23 cellular contexts compared by ENCODE assay signal in the genomic region with DNA sequence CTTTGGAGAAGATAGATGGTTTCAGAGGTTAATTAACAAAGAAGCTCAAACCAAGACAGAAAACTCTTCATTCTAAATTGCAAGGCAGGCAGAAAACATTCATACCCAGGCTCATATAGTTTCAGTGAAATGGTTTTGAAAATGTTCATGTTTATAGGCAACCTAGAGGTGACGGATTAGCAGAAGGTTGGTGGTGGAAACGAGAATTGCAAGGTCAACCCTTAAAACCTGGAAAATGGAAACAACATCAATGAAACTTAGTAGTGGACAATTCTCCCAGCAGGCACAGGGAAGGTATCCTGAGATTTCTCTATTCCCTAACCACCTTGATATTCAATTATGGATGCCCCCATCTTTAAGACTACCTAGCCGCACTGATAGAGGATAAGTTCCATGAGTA. TPM values are rescaled to one million over a fixed set of nuclear protein-coding genes. Genes with fewer than 3 reads are reported as not detected.
DNase-seq lines count a peak whose midpoint lies in the region; ATAC-seq and TF ChIP-seq lines count a peak whose summit lies in the region.
"Had no signal": no experiment of that assay in that cellular context is flagged by ENCODE, and none has a peak within 500 bp of the region (broad histone marks: within the 10 kb centered on the region; RNA-seq: fewer than 3 reads in every experiment).

No MANE protein-coding gene starts in this region.

- H3K27me3 ChIP-seq in IMR-90 (ENCODE audit: control insufficient read depth, insufficient read depth, low read length) (no peaks in the 10 kb centered on the region), subcutaneous abdominal adipose tissue (ENCODE audit: control insufficient read depth in 5 of 5, insufficient read depth in 4 of 5, low read length in 5 of 5) (no peaks in the 10 kb centered on the region), Caco-2 (replicated peaks; ENCODE audit: control insufficient read depth, insufficient read depth, low read length) (no peaks in the 10 kb centered on the region)

- in situ Hi-C loops in IMR-90 (cut with MboI; ENCODE audit: low sequenced_read_pairs) = no loop called here

- no peak overlapping the region for H3K56ac ChIP-seq in IMR-90 (ENCODE audit: extremely low read depth, insufficient read depth, low read length)

- TF ChIP-seq CTCF in CD14-positive monocyte (IDR thresholded peaks at IDR 0.05) = no peak
- no peak for TF ChIP-seq CTCF in IMR-90 (conservative IDR thresholded peaks at IDR 0.05; ENCODE audit: low read depth, low read length)
- TF ChIP-seq CTCF in glutamatergic neuron (IDR thresholded peaks at IDR 0.05; ENCODE audit: partially characterized antibody, unreplicated experiment) = peak; percentile 33
- TF ChIP-seq CTCF in Caco-2 (IDR thresholded peaks at IDR 0.05; ENCODE audit: insufficient read depth in 1 of 2, low read depth in 1 of 2, low read length in 1 of 2, severe bottlenecking in 1 of 2, unreplicated experiment in 1 of 2) = no peak

- H3K27ac ChIP-seq in IMR-90 (ENCODE audit: insufficient read depth, low read length) (no peak overlapping the region), subcutaneous abdominal adipose tissue (ENCODE audit: low read depth, low read length) (no peak overlapping the region)
- H3K27ac ChIP-seq: GM23248, HL-60, parathyroid adenoma had no signal

- no peak overlapping the region; the same call in 1 of the 2 replicates for H3K23ac ChIP-seq in IMR-90 (ENCODE audit: low read depth, low read length)

- H4K8ac ChIP-seq in IMR-90 (ENCODE audit: low read depth in 2 of 2, low read length in 2 of 2) = no peak overlapping the region

- H2BK15ac ChIP-seq in IMR-90 (ENCODE audit: low read depth, low read length) = no peak overlapping the region

- no peak overlapping the region for H2AK5ac ChIP-seq in IMR-90 (ENCODE audit: low read depth, low read length)

- intact Hi-C loops in CD14-positive monocyte (cut with micrococcal nuclease) = no loop called here
- intact Hi-C loops in IMR-90 (cut with micrococcal nuclease) = no loop called here
- intact Hi-C loops in Caco-2 (cut with micrococcal nuclease; ENCODE audit: unreplicated experiment) = no loop called here

- dilution Hi-C loops in IMR-90 (cut with HindIII; ENCODE audit: low sequenced_read_pairs, unreplicated experiment) = no loop called here

- H2BK120ac ChIP-seq in IMR-90 (ENCODE audit: low read depth, low read length) = no peak overlapping the region

- H3K27me3 Mint-ChIP-seq in CD14-positive monocyte (ENCODE audit: low read depth in 3 of 3) (no peaks in the 10 kb centered on the region), glutamatergic neuron (ENCODE audit: unreplicated experiment) (no peaks in the 10 kb centered on the region), Caco-2 (ENCODE audit: insufficient read depth, unreplicated experiment) (peaks cover 10% of the 10 kb centered on the region)

- H3K9me3 Mint-ChIP-seq in CD14-positive monocyte (peaks cover 0 to 5% (median 0%) of the 10 kb centered on the region in 7 donors), glutamatergic neuron (ENCODE audit: unreplicated experiment) (peaks cover 3% of the 10 kb centered on the region), Caco-2 (ENCODE audit: unreplicated experiment) (peaks cover 2% of the 10 kb centered on the region)
- no peaks in the 10 kb centered on the region for H3K9me3 Mint-ChIP-seq in stimulated activated effector memory CD8-positive, alpha-beta T cell treated with anti-CD3 and anti-CD28 coated beads, Interleukin-12 subunit alpha, Interleukin-12 subunit beta, amount 100 ng/mL, for 72 hours
- H3K9me3 Mint-ChIP-seq: activated CD4-positive, alpha-beta T cell treated with anti-CD3 and anti-CD28 coated beads, Interleukin-2, amount 10 ng/mL, durations not matched to agents 7 days and 5 days had no signal

- no peak overlapping the region for H4K5ac ChIP-seq in IMR-90 (ENCODE audit: low read depth, low read length)

- no peaks in the 10 kb centered on the region for H3K79me1 ChIP-seq in IMR-90 (ENCODE audit: low read depth in 1 of 2, low read length in 2 of 2)

- no peaks in the 10 kb centered on the region for H3K4me1 ChIP-seq in IMR-90 (ENCODE audit: control insufficient read depth, insufficient read depth, low read length)
- H3K4me1 ChIP-seq in subcutaneous abdominal adipose tissue (ENCODE audit: control insufficient read depth in 5 of 5, insufficient read depth in 5 of 5, low read length in 5 of 5) = no peaks in the 10 kb centered on the region
- H3K4me1 ChIP-seq in Caco-2 = peaks cover 5% of the 10 kb centered on the region
- H3K4me1 ChIP-seq: parathyroid adenoma had no signal

- peaks cover 17 to 24% of the 10 kb centered on the region in 2 donors for H3K36me3 Mint-ChIP-seq in CD14-positive monocyte
- H3K36me3 Mint-ChIP-seq in glutamatergic neuron (ENCODE audit: unreplicated experiment) = no peaks in the 10 kb centered on the region
- H3K36me3 Mint-ChIP-seq in Caco-2 (ENCODE audit: insufficient read depth, unreplicated experiment) = no peaks in the 10 kb centered on the region
- H3K36me3 Mint-ChIP-seq in stimulated activated effector memory CD8-positive, alpha-beta T cell treated with anti-CD3 and anti-CD28 coated beads, Interleukin-12 subunit alpha, Interleukin-12 subunit beta, amount 100 ng/mL, for 72 hours = no peaks in the 10 kb centered on the region
- H3K36me3 Mint-ChIP-seq: activated CD8-positive, alpha-beta memory T cell treated with anti-CD3 and anti-CD28 coated beads, Interleukin-2, amount 10 ng/mL, durations not matched to agents 7 days and 5 days; activated naive CD8-positive, alpha-beta T cell had no signal

- no peak overlapping the region for H3K4ac ChIP-seq in IMR-90 (ENCODE audit: low read depth, low read length)

- no peak for TF ChIP-seq RAD21 in IMR-90 (IDR thresholded peaks at IDR 0.05; ENCODE audit: low read length)

- H2BK20ac ChIP-seq in IMR-90 (ENCODE audit: low read depth, low read length) = no peak overlapping the region

- H3K4me2 ChIP-seq in IMR-90 (ENCODE audit: low read depth, low read length) = no peak overlapping the region
- H3K4me2 ChIP-seq: SK-N-SH had no signal

- no TSS peak for BruUV-seq in IMR-90 (replicated peaks; lab: Mats Ljungman, UMichigan)
- BruUV-seq in Caco-2 (replicated peaks; lab: Mats Ljungman, UMichigan) = no TSS peak

- no peaks in the 10 kb centered on the region for H4K20me1 ChIP-seq in IMR-90 (ENCODE audit: insufficient read depth, low read length)

- H3K4me3 Mint-ChIP-seq in CD14-positive monocyte (peak overlapping the region; percentile 13 to 96), glutamatergic neuron (ENCODE audit: unreplicated experiment) (no peak overlapping the region), Caco-2 (ENCODE audit: unreplicated experiment) (no peak overlapping the region)
- no peak overlapping the region for H3K4me3 Mint-ChIP-seq in stimulated activated effector memory CD8-positive, alpha-beta T cell treated with anti-CD3 and anti-CD28 coated beads, Interleukin-12 subunit alpha, Interleukin-12 subunit beta, amount 100 ng/mL, for 72 hours
- H3K4me3 Mint-ChIP-seq: activated CD4-positive, alpha-beta T cell treated with anti-CD3 and anti-CD28 coated beads, Interleukin-2, amount 10 ng/mL, durations not matched to agents 7 days and 5 days; activated CD8-positive, alpha-beta memory T cell treated with anti-CD3 and anti-CD28 coated beads, Interleukin-2, amount 10 ng/mL, durations not matched to agents 7 days and 5 days; activated naive CD8-positive, alpha-beta T cell; nephron progenitor cell had no signal

- ATAC-seq in IMR-90 (ENCODE audit: low read depth) = no peak
- ATAC-seq in stimulated activated effector memory CD8-positive, alpha-beta T cell treated with anti-CD3 and anti-CD28 coated beads, Interleukin-12 subunit alpha, Interleukin-12 subunit beta, amount 100 ng/mL, for 72 hours = no peak
- ATAC-seq: activated CD8-positive, alpha-beta memory T cell treated with anti-CD3 and anti-CD28 coated beads, Interleukin-2, amount 10 ng/mL, durations not matched to agents 7 days and 5 days had no signal

- H3K18ac ChIP-seq in IMR-90 (ENCODE audit: low read depth, low read length) = no peak overlapping the region

- WGBS in IMR-90 (ENCODE audit: extremely low coverage in 2 of 2, insufficient read length in 1 of 2), 2 experiments = no CpG with 5 or more reads among the region's 3 CpGs

- CTCF ChIA-PET in IMR-90 (lab: Yijun Ruan, JAX) = no interaction called here
- CTCF ChIA-PET in Caco-2 (lab: Charles Lee) = interaction anchor here (0.6 kb wide), 1 partner anchor 16 kb away, joined by 3 read pairs; no protein-coding TSS in a partner anchor

- no peak for TF ChIP-seq POLR2A in IMR-90 (IDR thresholded peaks at IDR 0.05; ENCODE audit: low read depth, low read length)

- H3K4me3 ChIP-seq in IMR-90 (ENCODE audit: insufficient read depth, low read depth, low read length) = no peak overlapping the region
- peak overlapping the region; percentile 8 to 60 (median 42) for H3K4me3 ChIP-seq in subcutaneous abdominal adipose tissue (ENCODE audit: low read depth in 1 of 5, low read length in 5 of 5)
- H3K4me3 ChIP-seq in Caco-2 (ENCODE audit: low read depth, low read length) = no peak overlapping the region
- H3K4me3 ChIP-seq: GM23248 had no signal

- H3K14ac ChIP-seq in IMR-90 (replicated peaks; ENCODE audit: low read depth, low read length) = no peak overlapping the region

- no peaks in the 10 kb centered on the region for H3K9me1 ChIP-seq in IMR-90 (ENCODE audit: insufficient read depth, low read length)

- no peaks in the 10 kb centered on the region for H3K36me3 ChIP-seq in IMR-90 (ENCODE audit: control insufficient read depth, insufficient read depth, low read length)
- H3K36me3 ChIP-seq in subcutaneous abdominal adipose tissue (ENCODE audit: control insufficient read depth in 5 of 5, insufficient read depth in 5 of 5, low read length in 5 of 5) = no peaks in the 10 kb centered on the region
- H3K36me3 ChIP-seq in Caco-2 (ENCODE audit: control insufficient read depth, insufficient read depth, low read length) = no peaks in the 10 kb centered on the region

- peak overlapping the region; percentile 3 to 97 (median 75) for H3K27ac Mint-ChIP-seq in CD14-positive monocyte
- H3K27ac Mint-ChIP-seq in glutamatergic neuron (ENCODE audit: unreplicated experiment) = no peak overlapping the region
- H3K27ac Mint-ChIP-seq in Caco-2 (ENCODE audit: unreplicated experiment) = no peak overlapping the region
- H3K27ac Mint-ChIP-seq in stimulated activated effector memory CD8-positive, alpha-beta T cell treated with anti-CD3 and anti-CD28 coated beads, Interleukin-12 subunit alpha, Interleukin-12 subunit beta, amount 100 ng/mL, for 72 hours = no peak overlapping the region
- H3K27ac Mint-ChIP-seq: activated CD4-positive, alpha-beta T cell treated with anti-CD3 and anti-CD28 coated beads, Interleukin-2, amount 10 ng/mL, durations not matched to agents 7 days and 5 days; activated CD8-positive, alpha-beta memory T cell treated with anti-CD3 and anti-CD28 coated beads, Interleukin-2, amount 10 ng/mL, durations not matched to agents 7 days and 5 days; activated naive CD8-positive, alpha-beta T cell; nephron progenitor cell had no signal

- POLR2A ChIA-PET in IMR-90 (lab: Charles Lee; ENCODE audit: unreplicated experiment) (no interaction called here), Caco-2 (lab: Charles Lee) (no interaction called here)

- DNase-seq in CD14-positive monocyte (ENCODE audit: low spot score) (no peak), IMR-90 (no peak), glutamatergic neuron (no peak), NCI-H69 (lab: John Stamatoyannopoulos, UW) (no peak), Caco-2 (no peak)
- DNase-seq in stimulated activated effector memory CD8-positive, alpha-beta T cell treated with anti-CD3 and anti-CD28 coated beads, Interleukin-12 subunit alpha, Interleukin-12 subunit beta, amount 100 ng/mL, for 72 hours (ENCODE audit: low spot score in 2 of 2) = no peak
- DNase-seq: activated CD4-positive, alpha-beta T cell treated with anti-CD3 and anti-CD28 coated beads, Interleukin-2, amount 10 ng/mL, durations not matched to agents 7 days and 5 days; activated CD8-positive, alpha-beta memory T cell treated with anti-CD3 and anti-CD28 coated beads, Interleukin-2, amount 10 ng/mL, durations not matched to agents 7 days and 5 days; EL; GM23248; midbrain; NCI-H510A; nephron progenitor cell; SK-N-SH; stimulated activated naive CD4-positive, alpha-beta T cell; T-helper 2 cell had no signal

- H3K4me1 Mint-ChIP-seq in CD14-positive monocyte = peaks cover 70% of the 10 kb centered on the region
- no peaks in the 10 kb centered on the region for H3K4me1 Mint-ChIP-seq in glutamatergic neuron (ENCODE audit: low read depth, unreplicated experiment)
- peaks cover 13% of the 10 kb centered on the region for H3K4me1 Mint-ChIP-seq in Caco-2 (ENCODE audit: low read depth, unreplicated experiment)
- H3K4me1 Mint-ChIP-seq in stimulated activated effector memory CD8-positive, alpha-beta T cell treated with anti-CD3 and anti-CD28 coated beads, Interleukin-12 subunit alpha, Interleukin-12 subunit beta, amount 100 ng/mL, for 72 hours = no peaks in the 10 kb centered on the region
- H3K4me1 Mint-ChIP-seq: activated CD4-positive, alpha-beta T cell treated with anti-CD3 and anti-CD28 coated beads, Interleukin-2, amount 10 ng/mL, durations not matched to agents 7 days and 5 days; activated CD8-positive, alpha-beta memory T cell treated with anti-CD3 and anti-CD28 coated beads, Interleukin-2, amount 10 ng/mL, durations not matched to agents 7 days and 5 days; nephron progenitor cell had no signal

- H3K9me3 ChIP-seq in IMR-90 (ENCODE audit: control insufficient read depth, insufficient read depth, low read length) (no peaks in the 10 kb centered on the region), subcutaneous abdominal adipose tissue (ENCODE audit: control insufficient read depth in 5 of 5, low read length in 5 of 5) (no peaks in the 10 kb centered on the region), Caco-2 (no peaks in the 10 kb centered on the region)
- H3K9me3 ChIP-seq: SK-N-SH had no signal

- H3K9ac ChIP-seq in IMR-90 (ENCODE audit: low read depth, low read length) (no peak overlapping the region), subcutaneous abdominal adipose tissue (ENCODE audit: low read length in 5 of 5) (peak overlapping the region in 1 of 5 donors; percentile 55)
- H3K9ac ChIP-seq: GM23248, parathyroid adenoma, SK-N-SH had no signal

- H2AK9ac ChIP-seq in IMR-90 (replicated peaks; ENCODE audit: low read depth, low read length, poor library complexity) = no peak overlapping the region

- no peak overlapping the region for H2BK5ac ChIP-seq in IMR-90 (ENCODE audit: low read depth, low read length, poor library complexity, severe bottlenecking)

- no peak overlapping the region for H2AFZ ChIP-seq in IMR-90 (replicated peaks; ENCODE audit: low read length, poor library complexity)
- H2AFZ ChIP-seq: GM23248, parathyroid adenoma had no signal

- no peak overlapping the region for H4K91ac ChIP-seq in IMR-90 (ENCODE audit: insufficient read depth, low read depth, low read length)

RNA-seq across cellular contexts. Expression of a gene that starts 1.0 kb away (rescaled TPM):
- polyA plus RNA-seq in CD14-positive monocyte (100 to 1,000 TPM; 119 to 123 TPM), IMR-90 (2012; rRNA removed) (not detected in 2 replicates)
- total RNA-seq in IMR-90 (2012; rRNA removed) (not detected in 2 replicates), glutamatergic neuron (ENCODE audit: unreplicated experiment) (20.6 TPM), Caco-2 (2022) (0.20 and 1.4 TPM in 2 replicates)
- not detected in 2 replicates for polyA plus RNA-seq in IMR-90 (2012; cell fraction: cytosol; rRNA removed)
- not detected in 2 replicates for polyA plus RNA-seq in IMR-90 (2012; cell fraction: nucleus; rRNA removed; ENCODE audit: low replicate concordance)
- total RNA-seq: activated CD4-positive, alpha-beta T cell treated with anti-CD3 and anti-CD28 coated beads, Interleukin-2, amount 10 ng/mL, durations not matched to agents 7 days and 5 days; activated CD8-positive, alpha-beta memory T cell treated with anti-CD3 and anti-CD28 coated beads, Interleukin-2, amount 10 ng/mL, durations not matched to agents 7 days and 5 days; glomerular endothelial cell; GM23248; M059J; RPMI7951 had no signal
- polyA plus RNA-seq: GM23248 had no signal

RNA-seq across cellular contexts. Expression of a gene that starts 58.7 kb away (rescaled TPM):
- polyA plus RNA-seq in CD14-positive monocyte = 1 to 10 TPM; 1.0 to 1.1 TPM
- total RNA-seq in IMR-90 (2012; rRNA removed) = 1.4 and 1.6 TPM in 2 replicates
- polyA plus RNA-seq in IMR-90 (2012; rRNA removed) = 0.50 and 0.53 TPM in 2 replicates
- polyA plus RNA-seq in IMR-90 (2012; cell fraction: cytosol; rRNA removed) = 0.21 and 0.96 TPM in 2 replicates
- polyA plus RNA-seq in IMR-90 (2012; cell fraction: nucleus; rRNA removed; ENCODE audit: low replicate concordance) = 0.22 and 0.73 TPM in 2 replicates
- total RNA-seq in glutamatergic neuron (ENCODE audit: unreplicated experiment) = 36.8 TPM
- 0.07 and 0.11 TPM in 2 replicates for total RNA-seq in Caco-2 (2022)
- total RNA-seq: activated CD4-positive, alpha-beta T cell treated with anti-CD3 and anti-CD28 coated beads, Interleukin-2, amount 10 ng/mL, durations not matched to agents 7 days and 5 days; activated CD8-positive, alpha-beta memory T cell treated with anti-CD3 and anti-CD28 coated beads, Interleukin-2, amount 10 ng/mL, durations not matched to agents 7 days and 5 days had no signal

Comparison
In these comparisons a context has a peak if more than half of its experiments do, and no peak if none do; other contexts are left out.
1. H3K27ac Mint-ChIP-seq: peak in CD14-positive monocyte (7 of 7); none in glutamatergic neuron (single experiment), Caco-2 (single experiment) and stimulated activated effector memory CD8-positive, alpha-beta T cell treated with anti-CD3 and anti-CD28 coated beads, Interleukin-12 subunit alpha, Interleukin-12 subunit beta, amount 100 ng/mL, for 72 hours (single experiment).
2. H3K4me3 Mint-ChIP-seq: peak in CD14-positive monocyte (2 of 2); none in glutamatergic neuron (single experiment), Caco-2 (single experiment) and stimulated activated effector memory CD8-positive, alpha-beta T cell treated with anti-CD3 and anti-CD28 coated beads, Interleukin-12 subunit alpha, Interleukin-12 subunit beta, amount 100 ng/mL, for 72 hours (single experiment).
3. H3K4me3 ChIP-seq: peak in subcutaneous abdominal adipose tissue (5 of 5); none in IMR-90 (single experiment) and Caco-2 (single experiment).
4. RNA of a gene that starts 58.7 kb away (total RNA-seq): 36.8 TPM in glutamatergic neuron (single experiment); 1.4 to 1.6 TPM in IMR-90 and 0.07 to 0.11 TPM in Caco-2; every median in the first group is over 10 times any median in the second.